Comparison of ENCODE assay signal across 15 cellular contexts in genomic region chr12:101298426-101298825, GRCh38. TPM values are rescaled to one million over a fixed set of nuclear protein-coding genes. Genes with fewer than 3 reads are reported as not detected.
DNase-seq lines count a peak whose midpoint lies in the region; ATAC-seq, FAIRE-seq and TF ChIP-seq lines count a peak whose summit lies in the region.
"Had no signal": no experiment of that assay in that cellular context is flagged by ENCODE, and none has a peak within 500 bp of the region (broad histone marks: within the 10 kb centered on the region; RNA-seq: fewer than 3 reads in every experiment).

No MANE protein-coding gene starts in this region.

- no peak overlapping the region for H3K4me2 ChIP-seq in fibroblast of lung (ENCODE audit: extremely low read depth, insufficient read depth, low read length)

- DNase-seq in H54 (ENCODE audit: insufficient read length, low spot score) (peak; percentile 15), adipocyte (ENCODE audit: low read depth) (peak; percentile 65), fibroblast of lung (ENCODE audit: low read depth in 2 of 2) (peak; percentile 76 to 87), stromal cell of bone marrow (ENCODE audit: low read depth) (peak; percentile 55), NCI-H1436 treated with DMSO at 0.1 percent for 48 hours (lab: John Stamatoyannopoulos, UW) (no peak), T-cell (no peak), NCI-H1417 treated with DMSO at 0.1 percent for 48 hours (lab: John Stamatoyannopoulos, UW) (no peak)
- DNase-seq: Caco-2, left colon, NCI-H510A, testis had no signal

- no peaks in the 10 kb centered on the region for H3K27me3 Mint-ChIP-seq in T-cell
- H3K27me3 Mint-ChIP-seq: activated naive CD4-positive, alpha-beta T cell treated with anti-CD3 and anti-CD28 coated beads, Interleukin-2, amount 50 U/mL, for 24 hours; natural killer cell treated with Interleukin-12 subunit alpha and Interleukin-12 subunit beta and Interleukin-15 and Interleukin-18, amount 100 ng/mL, for 72 hours had no signal

- POLR2A ChIA-PET in T-cell (lab: Charles Lee) = no interaction called here

- H3K79me2 ChIP-seq in fibroblast of lung (ENCODE audit: control insufficient read depth, insufficient read depth, low read length) = no peaks in the 10 kb centered on the region

- H3K9ac ChIP-seq in adipocyte (ENCODE audit: low read length) (no peak overlapping the region), fibroblast of lung (ENCODE audit: insufficient read depth, low read length) (no peak overlapping the region)

- no peak for TF ChIP-seq POLR2A in H54 (IDR thresholded peaks at IDR 0.05; ENCODE audit: low read depth, low read length)

- no peak for TF ChIP-seq CTCF in fibroblast of lung (conservative IDR thresholded peaks at IDR 0.05 in 1 of 2, IDR thresholded peaks at IDR 0.05 in 1 of 2; ENCODE audit: low read depth in 1 of 2, low read length in 2 of 2)

- FAIRE-seq in H54 (lab: Jason Lieb, UNC) = no peak

- no peaks in the 10 kb centered on the region for H3K9me3 ChIP-seq in adipocyte (ENCODE audit: control insufficient read depth, low read length)
- H3K9me3 ChIP-seq in fibroblast of lung (ENCODE audit: control insufficient read depth, insufficient read depth, low read depth, low read length) = no peaks in the 10 kb centered on the region
- H3K9me3 ChIP-seq: Caco-2, testis had no signal

- H3K4me1 Mint-ChIP-seq in T-cell = no peaks in the 10 kb centered on the region
- H3K4me1 Mint-ChIP-seq: activated naive CD4-positive, alpha-beta T cell treated with anti-CD3 and anti-CD28 coated beads, Interleukin-2, amount 50 U/mL, for 24 hours had no signal

- ATAC-seq in T-cell (replicated peaks in 1 of 4) = no peak
- ATAC-seq: left colon had no signal

- H3K36me3 ChIP-seq in adipocyte (ENCODE audit: control insufficient read depth, insufficient read depth, low read length, severe bottlenecking) (peaks cover 70% of the 10 kb centered on the region), fibroblast of lung (ENCODE audit: control insufficient read depth, insufficient read depth, low read length) (peaks cover 3% of the 10 kb centered on the region)

- CTCF ChIA-PET in T-cell (lab: Charles Lee) = no interaction called here

- H3K27me3 ChIP-seq in adipocyte (replicated peaks; ENCODE audit: control insufficient read depth, insufficient read depth, low read length) (no peaks in the 10 kb centered on the region), fibroblast of lung (ENCODE audit: control insufficient read depth, insufficient read depth, low read length) (no peaks in the 10 kb centered on the region)
- H3K27me3 ChIP-seq: testis had no signal

- peak overlapping the region; percentile 38 for H3K27ac ChIP-seq in fibroblast of lung (ENCODE audit: insufficient read depth, low read length)
- H3K27ac ChIP-seq: coronary artery, skin epidermis, testis had no signal

- no peak overlapping the region for H3K4me3 ChIP-seq in adipocyte (ENCODE audit: low read length)
- H3K4me3 ChIP-seq in fibroblast of lung (replicated peaks in 1 of 4; ENCODE audit: control extremely low read depth in 1 of 4, insufficient read depth in 1 of 4, low read depth in 3 of 4, low read length in 4 of 4) = no peak overlapping the region
- H3K4me3 ChIP-seq: coronary artery, skin epidermis, testis had no signal

- peak overlapping the region; percentile 2 for H2AFZ ChIP-seq in fibroblast of lung (ENCODE audit: low read length)

- peaks cover 61% of the 10 kb centered on the region for H3K36me3 Mint-ChIP-seq in T-cell

- no peak overlapping the region for H3K4me3 Mint-ChIP-seq in T-cell
- H3K4me3 Mint-ChIP-seq: activated naive CD4-positive, alpha-beta T cell treated with anti-CD3 and anti-CD28 coated beads, Interleukin-2, amount 50 U/mL, for 24 hours had no signal

- no peaks in the 10 kb centered on the region for H4K20me1 ChIP-seq in fibroblast of lung (ENCODE audit: control insufficient read depth, extremely low read depth, insufficient read depth, low read length)

- H3K27ac Mint-ChIP-seq in T-cell = no peak overlapping the region
- H3K27ac Mint-ChIP-seq: activated naive CD4-positive, alpha-beta T cell treated with anti-CD3 and anti-CD28 coated beads, Interleukin-2, amount 50 U/mL, for 24 hours had no signal

- H3K9me3 Mint-ChIP-seq in T-cell = no peaks in the 10 kb centered on the region
- H3K9me3 Mint-ChIP-seq: activated naive CD4-positive, alpha-beta T cell treated with anti-CD3 and anti-CD28 coated beads, Interleukin-2, amount 50 U/mL, for 24 hours; natural killer cell treated with Interleukin-12 subunit alpha and Interleukin-12 subunit beta and Interleukin-15 and Interleukin-18, amount 100 ng/mL, for 72 hours had no signal

- H3K4me1 ChIP-seq in adipocyte (ENCODE audit: control insufficient read depth, insufficient read depth, low read length) (peaks cover 22% of the 10 kb centered on the region), fibroblast of lung (ENCODE audit: control insufficient read depth, extremely low read depth, insufficient read depth, low read length) (peaks cover 4% of the 10 kb centered on the region)
- H3K4me1 ChIP-seq: Caco-2, testis had no signal

RNA-seq across cellular contexts. Expression of gene UTP20, which starts 18.5 kb away (rescaled TPM):
- total RNA-seq in fibroblast of lung (13.1 and 13.7 TPM in 2 replicates), T-cell (10 to 100 TPM; 12.7 to 16.9 (median 14.6) TPM)
- 13.3 and 16.4 TPM in 2 replicates for polyA plus RNA-seq in fibroblast of lung
- polyA plus RNA-seq in fibroblast of lung (2012) = 7.3 and 8.7 TPM in 2 replicates
- 9.6 and 17.9 TPM in 2 replicates for polyA minus RNA-seq in fibroblast of lung (ENCODE audit: low replicate concordance)

Comparison
In these comparisons a context has a peak if more than half of its experiments do, and no peak if none do; other contexts are left out.
1. DNase-seq: peak in H54 (single experiment), adipocyte (single experiment), fibroblast of lung (2 of 2) and stromal cell of bone marrow (single experiment); none in NCI-H1436 treated with DMSO at 0.1 percent for 48 hours (single experiment), T-cell (0 of 34) and NCI-H1417 treated with DMSO at 0.1 percent for 48 hours (single experiment).